Comparison of ENCODE assay signal across 24 cellular contexts in the genomic region with DNA sequence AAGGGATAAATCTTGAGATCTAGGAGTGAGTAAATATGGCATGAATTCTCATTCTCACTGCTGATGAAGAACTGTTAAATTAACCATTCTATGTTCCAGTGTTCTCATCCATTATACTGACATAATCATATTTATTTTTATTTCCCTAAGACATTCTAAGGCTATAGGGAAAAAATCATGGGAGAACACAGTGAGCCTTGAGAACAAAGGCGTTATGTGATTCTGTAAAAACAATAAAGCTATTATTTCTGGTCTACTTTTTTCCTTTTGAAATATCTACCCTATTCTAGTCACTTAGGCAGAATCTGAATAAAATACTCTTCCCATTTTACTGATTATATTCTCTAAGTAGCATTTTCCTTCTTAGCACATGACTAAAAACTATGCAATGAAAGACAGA.
"Had no signal": no experiment of that assay in that cellular context is flagged by ENCODE, and none has a peak within 500 bp of the region (broad histone marks: within the 10 kb centered on the region; RNA-seq: fewer than 3 reads in every experiment).

No MANE protein-coding gene starts in this region.

- H3K9me3 Mint-ChIP-seq: mesothelial cell of epicardium; neural progenitor cell; stimulated activated memory B cell treated with anti-CD40 and anti-IgM and Interleukin-4, amounts not matched to agents 10 μg/mL and 1 μg/mL and 100 μg/mL, for 72 hours had no signal

- H3K4me1 Mint-ChIP-seq: mesothelial cell of epicardium; neural progenitor cell; stimulated activated memory B cell treated with anti-CD40 and anti-IgM and Interleukin-4, amounts not matched to agents 10 μg/mL and 1 μg/mL and 100 μg/mL, for 72 hours; stimulated activated naive CD8-positive, alpha-beta T cell treated with anti-CD3 and anti-CD28 coated beads, Interleukin-15, amount 100 ng/mL, for 72 hours had no signal

- ATAC-seq: left colon; left lung; lower lobe of right lung; mucosa of descending colon; naive thymus-derived CD4-positive, alpha-beta T cell; natural killer cell treated with Interleukin-12 subunit alpha and Interleukin-12 subunit beta and Interleukin-15 and Interleukin-18, amount 100 ng/mL, for 72 hours; right lobe of liver; stimulated activated memory B cell treated with anti-CD40 and anti-IgM and Interleukin-4, amounts not matched to agents 10 μg/mL and 1 μg/mL and 100 μg/mL, for 72 hours; stimulated activated naive CD8-positive, alpha-beta T cell treated with anti-CD3 and anti-CD28 coated beads, Interleukin-15, amount 100 ng/mL, for 72 hours; upper lobe of right lung had no signal

- H3K27me3 Mint-ChIP-seq: naive thymus-derived CD4-positive, alpha-beta T cell; natural killer cell treated with Interleukin-12 subunit alpha and Interleukin-12 subunit beta and Interleukin-15 and Interleukin-18, amount 100 ng/mL, for 72 hours; stimulated activated memory B cell treated with anti-CD40 and anti-IgM and Interleukin-4, amounts not matched to agents 10 μg/mL and 1 μg/mL and 100 μg/mL, for 72 hours; stimulated activated naive CD8-positive, alpha-beta T cell treated with anti-CD3 and anti-CD28 coated beads, Interleukin-15, amount 100 ng/mL, for 72 hours had no signal

- H3K36me3 Mint-ChIP-seq: mesothelial cell of epicardium; naive thymus-derived CD4-positive, alpha-beta T cell; natural killer cell treated with Interleukin-12 subunit alpha and Interleukin-12 subunit beta and Interleukin-15 and Interleukin-18, amount 100 ng/mL, for 72 hours; neural progenitor cell; stimulated activated memory B cell treated with anti-CD40 and anti-IgM and Interleukin-4, amounts not matched to agents 10 μg/mL and 1 μg/mL and 100 μg/mL, for 72 hours had no signal

- H3K4me3 Mint-ChIP-seq: mesothelial cell of epicardium; naive thymus-derived CD4-positive, alpha-beta T cell; natural killer cell treated with Interleukin-12 subunit alpha and Interleukin-12 subunit beta and Interleukin-15 and Interleukin-18, amount 100 ng/mL, for 72 hours; neural progenitor cell; stimulated activated memory B cell treated with anti-CD40 and anti-IgM and Interleukin-4, amounts not matched to agents 10 μg/mL and 1 μg/mL and 100 μg/mL, for 72 hours; stimulated activated naive CD8-positive, alpha-beta T cell treated with anti-CD3 and anti-CD28 coated beads, Interleukin-15, amount 100 ng/mL, for 72 hours had no signal

- H3K27ac Mint-ChIP-seq: mesothelial cell of epicardium; naive thymus-derived CD4-positive, alpha-beta T cell; natural killer cell treated with Interleukin-12 subunit alpha and Interleukin-12 subunit beta and Interleukin-15 and Interleukin-18, amount 100 ng/mL, for 72 hours; neural progenitor cell; progenitor cell of endocrine pancreas; stimulated activated memory B cell treated with anti-CD40 and anti-IgM and Interleukin-4, amounts not matched to agents 10 μg/mL and 1 μg/mL and 100 μg/mL, for 72 hours; stimulated activated naive CD8-positive, alpha-beta T cell treated with anti-CD3 and anti-CD28 coated beads, Interleukin-15, amount 100 ng/mL, for 72 hours had no signal

- DNase-seq: kidney; left colon; left lung; lower lobe of right lung; mammary epithelial cell; mesendoderm; mucosa of descending colon; naive thymus-derived CD4-positive, alpha-beta T cell; occipital lobe; right lobe of liver; stimulated activated CD4-positive, alpha-beta T cell treated with anti-CD3 and anti-CD28 coated beads, Interleukin-1b, Interleukin-23, amount 100 ng/mL, for 48 hours; stimulated activated CD4-positive, alpha-beta T cell treated with anti-CD3 and anti-CD28 coated beads, Interleukin-2, amount 100 ng/mL, for 48 hours; stimulated activated CD4-positive, alpha-beta T cell treated with anti-CD3 and anti-CD28 coated beads, Interleukin-4, amount 100 ng/mL, for 4 hours; stimulated activated CD8-positive, alpha-beta memory T cell treated with anti-CD3 and anti-CD28 coated beads, Interleukin-4, amount 100 ng/mL, for 48 hours; stimulated activated naive CD4-positive, alpha-beta T cell treated with Interleukin-2 at 50 U/mL for 16 hours; stimulated activated naive CD8-positive, alpha-beta T cell treated with anti-CD3 and anti-CD28 coated beads, Interleukin-15, amount 100 ng/mL, for 72 hours; tibial artery; trophoblast cell; upper lobe of right lung had no signal
